ENCODE assay signal across 22 cellular contexts in the genomic region with DNA sequence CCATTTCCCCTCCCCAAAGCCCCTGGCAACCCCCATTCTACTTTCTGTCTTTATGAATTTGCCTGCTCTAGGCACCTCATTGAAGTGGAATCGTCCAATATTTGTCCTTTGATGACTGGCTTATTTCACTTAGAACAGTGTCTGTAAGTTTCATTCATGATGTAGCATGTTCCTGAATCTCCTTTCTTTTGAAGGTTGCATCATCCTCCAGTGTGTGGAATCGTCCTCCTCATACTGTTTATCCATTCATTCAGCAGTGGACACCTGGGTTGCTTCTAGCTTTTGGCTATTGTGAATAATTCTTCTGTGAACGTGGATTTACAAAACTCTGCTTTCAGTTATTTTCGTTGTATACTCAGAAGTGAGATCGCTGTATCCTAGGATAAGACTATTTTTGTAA.
"Had no signal": no experiment of that assay in that cellular context is flagged by ENCODE, and none has a peak within 500 bp of the region (broad histone marks: within the 10 kb centered on the region; RNA-seq: fewer than 3 reads in every experiment).

No MANE protein-coding gene starts in this region.

- H3K36me3 Mint-ChIP-seq: activated naive CD4-positive, alpha-beta T cell treated with anti-CD3 and anti-CD28 coated beads, Interleukin-2, amount 10 ng/mL, durations not matched to agents 7 days and 5 days; activated naive CD8-positive, alpha-beta T cell treated with anti-CD3 and anti-CD28 coated beads for 36 hours; T-cell had no signal

- DNase-seq: activated CD4-positive, alpha-beta memory T cell treated with anti-CD3 and anti-CD28 coated beads, Interleukin-2, amount 10 ng/mL, durations not matched to agents 7 days and 5 days; activated CD4-positive, alpha-beta T cell treated with anti-CD3 and anti-CD28 coated beads for 36 hours; activated CD4-positive, alpha-beta T cell treated with anti-CD3 and anti-CD28 coated beads, Interleukin-2, amount 50 U/mL, for 1 hour; activated gamma-delta T cell; activated naive CD4-positive, alpha-beta T cell treated with anti-CD3 and anti-CD28 coated beads, Interleukin-2, amount 10 ng/mL, durations not matched to agents 7 days and 5 days; activated naive CD8-positive, alpha-beta T cell treated with anti-CD3 and anti-CD28 coated beads for 36 hours; activated T-cell treated with anti-CD3 and anti-CD28 coated beads for 4 hours; activated T-cell treated with anti-CD3 and anti-CD28 coated beads, Interleukin-2, amount 50 U/mL, for 48 hours; Kasumi-1; KBM-7; NCI-H1048; NCI-H146; NCI-H1930; NCI-H2171; NCI-H345; NCI-H510A; NCI-H526 treated with DMSO at 0.1 percent for 48 hours; NCI-H82; SIG-M5; T-cell had no signal

- H3K27ac Mint-ChIP-seq: activated CD4-positive, alpha-beta memory T cell treated with anti-CD3 and anti-CD28 coated beads, Interleukin-2, amount 10 ng/mL, durations not matched to agents 7 days and 5 days; activated CD4-positive, alpha-beta T cell treated with anti-CD3 and anti-CD28 coated beads for 36 hours; activated naive CD4-positive, alpha-beta T cell treated with anti-CD3 and anti-CD28 coated beads, Interleukin-2, amount 10 ng/mL, durations not matched to agents 7 days and 5 days; activated naive CD8-positive, alpha-beta T cell treated with anti-CD3 and anti-CD28 coated beads for 36 hours; activated T-helper 17 cell treated with anti-CD3 and anti-CD28 coated beads, Interleukin-2, amount 50 U/mL, for 72 hours; T-cell had no signal

- H3K4me3 Mint-ChIP-seq: activated CD4-positive, alpha-beta memory T cell treated with anti-CD3 and anti-CD28 coated beads, Interleukin-2, amount 10 ng/mL, durations not matched to agents 7 days and 5 days; activated CD4-positive, alpha-beta T cell treated with anti-CD3 and anti-CD28 coated beads for 36 hours; activated naive CD4-positive, alpha-beta T cell treated with anti-CD3 and anti-CD28 coated beads, Interleukin-2, amount 10 ng/mL, durations not matched to agents 7 days and 5 days; activated naive CD8-positive, alpha-beta T cell treated with anti-CD3 and anti-CD28 coated beads for 36 hours; activated T-helper 17 cell treated with anti-CD3 and anti-CD28 coated beads, Interleukin-2, amount 50 U/mL, for 72 hours; T-cell had no signal

- H3K4me1 Mint-ChIP-seq: activated CD4-positive, alpha-beta memory T cell treated with anti-CD3 and anti-CD28 coated beads, Interleukin-2, amount 10 ng/mL, durations not matched to agents 7 days and 5 days; activated CD4-positive, alpha-beta T cell treated with anti-CD3 and anti-CD28 coated beads for 36 hours; activated naive CD4-positive, alpha-beta T cell treated with anti-CD3 and anti-CD28 coated beads, Interleukin-2, amount 10 ng/mL, durations not matched to agents 7 days and 5 days; activated naive CD8-positive, alpha-beta T cell treated with anti-CD3 and anti-CD28 coated beads for 36 hours; activated T-helper 17 cell treated with anti-CD3 and anti-CD28 coated beads, Interleukin-2, amount 50 U/mL, for 72 hours; T-cell had no signal

- H3K27ac ChIP-seq: VCaP had no signal

- H3K9me3 Mint-ChIP-seq: activated CD4-positive, alpha-beta memory T cell treated with anti-CD3 and anti-CD28 coated beads, Interleukin-2, amount 10 ng/mL, durations not matched to agents 7 days and 5 days; activated naive CD4-positive, alpha-beta T cell treated with anti-CD3 and anti-CD28 coated beads, Interleukin-2, amount 10 ng/mL, durations not matched to agents 7 days and 5 days; activated T-helper 17 cell treated with anti-CD3 and anti-CD28 coated beads, Interleukin-2, amount 50 U/mL, for 72 hours had no signal
